Comparison of ENCODE assay signal across 11 cellular contexts in the genomic region with DNA sequence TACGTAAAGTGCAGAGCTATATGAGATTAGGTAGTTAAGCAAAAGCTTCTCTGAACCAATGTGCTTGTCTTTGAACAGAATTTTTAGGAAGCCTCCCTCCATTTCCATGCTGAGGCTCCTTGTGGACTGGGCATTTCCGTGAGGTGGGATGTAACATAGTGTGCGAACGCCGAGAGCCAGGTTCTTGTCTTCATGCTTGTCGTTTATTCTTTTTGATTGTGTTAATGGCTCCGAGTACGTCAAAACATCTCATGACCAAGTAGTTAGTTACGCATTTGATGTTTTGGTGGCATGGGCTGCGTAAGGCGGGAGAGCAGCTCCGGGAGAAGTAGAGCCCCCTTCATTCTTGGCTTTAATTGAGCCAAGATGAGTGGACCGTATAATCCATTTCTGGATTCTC. TPM values are rescaled to one million over a fixed set of nuclear protein-coding genes. Genes with fewer than 3 reads are reported as not detected.
DNase-seq lines count a peak whose midpoint lies in the region; ATAC-seq, FAIRE-seq and TF ChIP-seq lines count a peak whose summit lies in the region.
"Had no signal": no experiment of that assay in that cellular context is flagged by ENCODE, and none has a peak within 500 bp of the region (broad histone marks: within the 10 kb centered on the region; RNA-seq: fewer than 3 reads in every experiment).

No MANE protein-coding gene starts in this region.

- H3K36me3 Mint-ChIP-seq in HFFc6 (ENCODE audit: low read depth) = no peaks in the 10 kb centered on the region

- H3K4me1 Mint-ChIP-seq in HFFc6 (ENCODE audit: low read depth) = peaks cover 22% of the 10 kb centered on the region

- no peak for ATAC-seq in GM12878

- 96% methylated on average over 13 of the region's 13 CpGs for WGBS in GM12878 (ENCODE audit: insufficient coverage, insufficient replicate concordance, low lambda C conversion rate, missing lambda C conversion rate)
- WGBS in liver = 92% methylated on average over 13 of the region's 13 CpGs

- no peak for DNase-seq in HFFc6
- DNase-seq in GM12878 (ENCODE audit: low read depth, low spot score) = no peak
- DNase-seq in GM12892 (ENCODE audit: insufficient read length) = no peak
- no peak for DNase-seq in anterior cingulate cortex (lab: John Stamatoyannopoulos, UW)
- no peak for DNase-seq in GM13976 (ENCODE audit: low spot score)
- no peak for DNase-seq in AG20443 (ENCODE audit: low spot score)
- DNase-seq: activated CD4-positive, CD25-positive, alpha-beta regulatory T cell treated with anti-CD3 and anti-CD28 coated beads, Interleukin-2, amount 50 U/mL, for 72 hours had no signal

- FAIRE-seq in GM12878 (lab: Jason Lieb, UNC) (no peak), GM12892 (lab: Jason Lieb, UNC) (no peak)
- FAIRE-seq: bronchial epithelial cell, G401.6 had no signal

- BruUV-seq in GM12878 (replicated peaks; lab: Mats Ljungman, UMichigan) = no TSS peak

- intact Hi-C loops in GM12878 (cut with micrococcal nuclease; ENCODE audit: unreplicated experiment) = no loop called here

- H3K9me3 ChIP-seq in GM12878 (replicated peaks; ENCODE audit: control insufficient read depth, insufficient read depth, low read length) (no peaks in the 10 kb centered on the region), liver (ENCODE audit: control insufficient read depth in 4 of 4, low read length in 3 of 4) (no peaks in the 10 kb centered on the region), stomach smooth muscle (ENCODE audit: control insufficient read depth in 2 of 2, low read length in 2 of 2) (no peaks in the 10 kb centered on the region)

- no peaks in the 10 kb centered on the region; the same call in 1 of the 2 replicates for H3K27me3 Mint-ChIP-seq in HFFc6 (ENCODE audit: insufficient read depth)

- peak overlapping the region; percentile 87; the same call in 1 of the 2 replicates for H3K4me2 ChIP-seq in GM12878 (ENCODE audit: control insufficient read depth, insufficient read depth)

- H3K4me3 ChIP-seq in GM12878 (peak overlapping the region; percentile 24; the same call in 1 of the 2 replicates), liver (ENCODE audit: low read depth in 1 of 3, low read length in 3 of 3) (no peak overlapping the region), stomach smooth muscle (ENCODE audit: low read length in 2 of 2) (peak overlapping the region; percentile 33 to 64)

- peak overlapping the region; percentile 57; the same call in 1 of the 2 replicates for H3K27ac Mint-ChIP-seq in HFFc6

- in situ Hi-C loops in GM12878 (cut with MboI) (no loop called here), GM13976 (cut with MboI; ENCODE audit: low sequenced_read_pairs, unreplicated experiment) (no loop called here)

- peaks cover 2 to 6% of the 10 kb centered on the region in 2 experiments for H3K36me3 ChIP-seq in GM12878 (ENCODE audit: control insufficient read depth in 2 of 2, insufficient read depth in 2 of 2, low read length in 1 of 2)
- peaks cover 0 to 2% (median 1%) of the 10 kb centered on the region in 4 donors for H3K36me3 ChIP-seq in liver (ENCODE audit: control insufficient read depth in 4 of 4, insufficient read depth in 3 of 4, low read depth in 1 of 4, low read length in 3 of 4)
- H3K36me3 ChIP-seq in stomach smooth muscle (ENCODE audit: control insufficient read depth in 2 of 2, insufficient read depth in 2 of 2, low read length in 2 of 2) = no peaks in the 10 kb centered on the region

- TF ChIP-seq RAD21 in GM12878 (IDR thresholded peaks at IDR 0.05; ENCODE audit: insufficient read depth, low read depth, low read length) = no peak
- TF ChIP-seq RAD21 in liver (IDR thresholded peaks at IDR 0.05) = no peak

- H3K9me3 Mint-ChIP-seq in HFFc6 = no peaks in the 10 kb centered on the region

- SMC1A ChIA-PET in GM12878 (lab: Charles Lee; ENCODE audit: uncharacterized antibody, unreplicated experiment) = no interaction called here

- H3K79me2 ChIP-seq in GM12878 (ENCODE audit: control insufficient read depth, insufficient read depth, low read length) = peaks cover 43% of the 10 kb centered on the region

- H2AFZ ChIP-seq in GM12878 (ENCODE audit: control insufficient read depth, low read depth, low read length) = no peak overlapping the region

- H3K4me3 Mint-ChIP-seq in HFFc6 = peak overlapping the region; percentile 52; the same call in 1 of the 2 replicates

- RAD21 ChIA-PET in GM12878 (lab: Charles Lee; ENCODE audit: unreplicated experiment) = no interaction called here

- POLR2A ChIA-PET in GM12878 (lab: Charles Lee) = no interaction called here

- TF ChIP-seq POLR2A in GM12878 (IDR thresholded peaks at IDR 0.05; ENCODE audit: low read depth, low read length) (no peak), GM12892 (IDR thresholded peaks at IDR 0.05; ENCODE audit: low read depth, low read length) (no peak)

- H4K20me1 ChIP-seq in GM12878 (ENCODE audit: control insufficient read depth, insufficient read depth) = no peaks in the 10 kb centered on the region

- H3K9ac ChIP-seq in GM12878 (ENCODE audit: control insufficient read depth, insufficient read depth, low read length) (no peak overlapping the region), liver (ENCODE audit: low read depth in 1 of 2, low read length in 2 of 2) (peak overlapping the region in 1 of 2 donors; percentile 3), stomach smooth muscle (ENCODE audit: low read length in 2 of 2) (peak overlapping the region; percentile 65 to 86)

- no peak for TF ChIP-seq EP300 in GM12878 (IDR thresholded peaks at IDR 0.05; ENCODE audit: borderline replicate concordance in 1 of 2, control insufficient read depth in 1 of 2, low read depth in 2 of 2, low read length in 2 of 2)

- no peak for TF ChIP-seq CTCF in HFFc6 (IDR thresholded peaks at IDR 0.05)
- no peak for TF ChIP-seq CTCF in GM12878 (IDR thresholded peaks at IDR 0.05 in 2 of 3, conservative IDR thresholded peaks at IDR 0.05 in 1 of 3; ENCODE audit: control insufficient read depth in 2 of 3, extremely low read depth in 1 of 3, insufficient read depth in 1 of 3, low read depth in 3 of 3, low read length in 3 of 3)
- TF ChIP-seq CTCF in liver (IDR thresholded peaks at IDR 0.05; ENCODE audit: low read depth, low read length, missing input control) = no peak
- no peak for TF ChIP-seq CTCF in GM13976 (IDR thresholded peaks at IDR 0.05; ENCODE audit: borderline replicate concordance, control extremely low read depth, extremely low read depth, insufficient read depth, missing control alignments)

- peaks cover 40% of the 10 kb centered on the region for H3K4me1 ChIP-seq in GM12878 (ENCODE audit: control insufficient read depth, insufficient read depth, low read length)
- peaks cover 0 to 31% (median 22%) of the 10 kb centered on the region in 4 donors for H3K4me1 ChIP-seq in liver (ENCODE audit: control insufficient read depth in 4 of 4, insufficient read depth in 4 of 4, low read length in 3 of 4)
- H3K4me1 ChIP-seq in stomach smooth muscle (ENCODE audit: control insufficient read depth, insufficient read depth, low read length) = peaks cover 44% of the 10 kb centered on the region

- H3K27ac ChIP-seq in GM12878 (ENCODE audit: control insufficient read depth, insufficient read depth) (no peak overlapping the region), liver (ENCODE audit: low read depth in 1 of 2, low read length in 2 of 2) (peak overlapping the region; percentile 78 to 82), stomach smooth muscle (ENCODE audit: low read length) (peak overlapping the region; percentile 99)

- CTCF ChIA-PET in GM12878 (lab: Yijun Ruan, JAX) = interaction anchor here (0.8 kb wide), 1 partner anchor 56 kb away, joined by 3 read pairs; no protein-coding TSS in a partner anchor

- no peaks in the 10 kb centered on the region for H3K27me3 ChIP-seq in GM12878 (replicated peaks in 1 of 2; ENCODE audit: control insufficient read depth in 2 of 2, insufficient read depth in 2 of 2, low read length in 1 of 2)
- H3K27me3 ChIP-seq in liver (ENCODE audit: control insufficient read depth in 4 of 4, insufficient read depth in 4 of 4, low read length in 3 of 4) = no peaks in the 10 kb centered on the region
- no peaks in the 10 kb centered on the region for H3K27me3 ChIP-seq in stomach smooth muscle (ENCODE audit: control insufficient read depth in 1 of 2, insufficient read depth in 2 of 2, low read length in 2 of 2)

TF ChIP-seq in GM12878, 131 proteins besides CTCF, POLR2A, EP300 and RAD21 (continues in another document):
- TF ChIP-seq NFXL1 (IDR thresholded peaks at IDR 0.05; ENCODE audit: borderline replicate concordance) = no peak
- no peak for TF ChIP-seq RB1 (IDR thresholded peaks at IDR 0.05; ENCODE audit: borderline replicate concordance)

TF ChIP-seq in liver, 16 proteins besides CTCF, POLR2A, EP300 and RAD21 (continues in another document):
- TF ChIP-seq MAX (IDR thresholded peaks at IDR 0.05) (no peak), EGR1 (IDR thresholded peaks at IDR 0.05; ENCODE audit: low read depth in 2 of 2) (no peak)

RNA-seq across cellular contexts. Expression of gene DGKD, which starts 32.9 kb away (rescaled TPM):
- total RNA-seq in HFFc6 (2021; fragmentation: NEBNext Ultra II Directional; extraction: Animal tissue kit (Norgen Biotek cat#: 25700)) = 10 to 100 TPM in 3 of 6 experiments, 1 to 10 TPM in 3; 8.1 to 12.2 (median 10.3) TPM
- total RNA-seq in GM12878 (2013; cell fraction: nucleolus; rRNA removed) = 96.2 and 112 TPM in 2 replicates
- 22.6 and 29.2 TPM in 2 replicates for total RNA-seq in GM12878 (2014; rRNA removed)
- 25.2 and 25.6 TPM in 2 replicates for total RNA-seq in GM12878 (2014; rRNA removed; fragmentation: Illumina TruSeq; extraction: Trizol)
- 81.9 and 82.7 TPM in 2 replicates for total RNA-seq in GM12878 (2021)
- polyA plus RNA-seq in GM12878 (2011; ENCODE audit: low read depth) = 55.1 TPM
- polyA plus RNA-seq in GM12878 (2011; rRNA removed) = 12.0 and 15.4 TPM in 2 replicates
- 7.8 and 9.9 TPM in 2 replicates for polyA plus RNA-seq in GM12878 (2011; cell fraction: cytosol; rRNA removed)
- polyA plus RNA-seq in GM12878 (2011; cell fraction: nucleus; rRNA removed) = 110 and 119 TPM in 2 replicates
- polyA plus RNA-seq in GM12878 (2012) = 70.0 and 82.2 TPM in 2 replicates
- 18.6 and 28.5 TPM in 2 replicates for polyA plus RNA-seq in GM12878 (2014; fragmentation: Illumina TruSeq; extraction: Trizol)
- 1 to 10 TPM; 2.7 to 3.1 TPM for polyA plus RNA-seq in GM12878 (2014; fragmentation: Nextera tagmentation; extraction: Ambion mirVana)
- polyA plus RNA-seq in GM12878 (2014; rRNA removed) = 53.5 and 57.9 TPM in 2 replicates
- 10 to 100 TPM; 29.2 to 32.1 TPM for polyA plus RNA-seq in GM12878 (2016; fragmentation: Nextera tagmentation; extraction: Ambion mirVana)
- 25.9 and 28.8 TPM in 2 replicates for polyA minus RNA-seq in GM12878 (2011; rRNA and poly(A)+ RNA removed)
- 4.5 and 6.2 TPM in 2 replicates for polyA minus RNA-seq in GM12878 (2011; cell fraction: cytosol; rRNA and poly(A)+ RNA removed)
- 16.9 and 28.6 TPM in 2 replicates for polyA minus RNA-seq in GM12878 (2011; cell fraction: nucleus; rRNA and poly(A)+ RNA removed)
- 10 to 100 TPM in 1 of 2 donors, 1 to 10 TPM in 1; 9.7 to 16.4 TPM for total RNA-seq in liver
- polyA plus RNA-seq in liver = 1 to 10 TPM; 4.8 to 6.8 TPM
- polyA plus RNA-seq in GM12892 (2012; ENCODE audit: missing spikeins) = 63.1 TPM

Comparison
In these comparisons a context has a peak if more than half of its experiments do, and no peak if none do; other contexts are left out.
1. H3K4me3 ChIP-seq: peak in GM12878 (single experiment) and stomach smooth muscle (2 of 2); none in liver (0 of 3).